8 cellular contexts compared by ENCODE assay signal in the genomic region with DNA sequence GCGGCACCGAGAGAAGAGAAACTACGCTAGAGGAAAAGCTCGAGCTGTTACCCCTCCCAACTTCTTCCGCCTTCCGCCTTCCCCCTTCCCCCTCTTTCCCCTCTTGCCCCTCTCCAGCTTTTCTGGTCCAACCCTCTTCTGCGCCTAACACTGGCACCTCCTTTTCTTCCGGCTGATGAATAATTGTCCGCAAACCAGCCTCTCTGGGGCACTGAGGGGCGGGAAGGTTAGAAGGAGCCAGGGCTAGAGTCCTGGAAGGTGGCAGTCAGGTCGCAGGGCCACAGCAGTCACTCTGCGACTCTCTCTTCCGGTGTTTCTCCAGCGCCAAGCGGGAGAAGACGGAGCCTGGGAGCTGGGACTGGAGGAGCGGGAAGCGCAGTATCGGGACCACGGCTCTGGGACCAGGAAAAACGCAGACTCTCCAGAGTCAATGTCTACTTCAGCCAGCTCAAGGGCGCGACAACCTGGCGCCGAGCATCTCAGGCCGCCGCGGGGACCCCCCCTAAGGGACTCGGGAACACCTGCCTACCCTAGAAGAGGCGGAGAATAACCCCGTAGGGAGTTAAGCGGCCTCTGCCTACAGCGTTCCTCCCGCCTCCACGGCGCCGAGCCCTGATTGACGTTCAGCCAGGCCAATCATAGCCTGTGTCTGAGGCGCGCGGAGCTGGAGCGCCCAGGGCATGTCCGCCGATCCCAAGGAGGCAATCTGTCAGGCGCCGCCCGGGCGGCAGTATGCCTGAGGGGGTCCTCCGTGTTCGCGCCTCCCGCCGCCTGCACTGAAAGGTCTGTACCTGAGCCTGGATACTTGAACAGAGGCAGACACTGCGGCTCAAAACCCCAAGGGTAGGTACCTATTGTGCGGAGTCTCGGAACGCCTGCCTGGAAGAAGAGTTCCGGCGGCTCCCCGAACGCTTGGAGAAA. TPM values are rescaled to one million over a fixed set of nuclear protein-coding genes. Genes with fewer than 3 reads are reported as not detected.
DNase-seq lines count a peak whose midpoint lies in the region; ATAC-seq and TF ChIP-seq lines count a peak whose summit lies in the region.

No MANE protein-coding gene starts in this region.

- H2BK120ac ChIP-seq in trophoblast cell (ENCODE audit: insufficient read depth, low read length, poor library complexity): peak overlapping the region; percentile 37

- H4K91ac ChIP-seq in trophoblast cell (ENCODE audit: low read depth, low read length): peak overlapping the region; percentile 59

- intact Hi-C loops in cardiac septum (cut with DNase I): loop anchor here (2.0 kb wide), 1 partner anchor 58 kb away; the partner anchor contains the start of gene HLA-DMA
- intact Hi-C loops in transverse colon (cut with DNase I; ENCODE audit: low total_unique reads): no loop called here

- H3K4me1 ChIP-seq in trophoblast cell (ENCODE audit: control insufficient read depth in 1 of 2, insufficient read depth in 2 of 2, low read length in 2 of 2) (peaks cover 2 to 7% of the 10 kb centered on the region in 2 experiments), transverse colon (peaks cover 3 to 19% (median 12%) of the 10 kb centered on the region in 4 donors)

- H3K4me3 ChIP-seq in GM12864 (ENCODE audit: low read depth, low read length) (peak overlapping the region; percentile 64), trophoblast cell (ENCODE audit: low read depth, low read length) (peak overlapping the region; percentile 80), transverse colon (peak overlapping the region; percentile 39 to 88 (median 68))

- H3K4ac ChIP-seq in trophoblast cell (ENCODE audit: low read depth, low read length): peak overlapping the region; percentile 38

- H3K36me3 ChIP-seq in trophoblast cell (ENCODE audit: control insufficient read depth in 1 of 2, insufficient read depth in 2 of 2, low read length in 2 of 2) (no peaks in the 10 kb centered on the region), transverse colon (no peaks in the 10 kb centered on the region)

- WGBS in trophoblast cell (ENCODE audit: extremely low coverage, insufficient coverage, insufficient read length): no CpG with 5 or more reads among the region's 61 CpGs
- WGBS in transverse colon (ENCODE audit: low coverage in 1 of 2), 2 donors: 0 to 1% methylated on average over 7 to 48 of the region's 61 CpGs

- peak overlapping the region; percentile 72 for H3K14ac ChIP-seq in trophoblast cell (ENCODE audit: low read length)

- H3K79me2 ChIP-seq in trophoblast cell (ENCODE audit: control insufficient read depth, insufficient read depth, low read length, poor library complexity): peaks cover 5% of the 10 kb centered on the region

- no peak overlapping the region for H3K23ac ChIP-seq in trophoblast cell (ENCODE audit: low read length)

- H2AK5ac ChIP-seq in trophoblast cell (ENCODE audit: low read length): no peak overlapping the region

- peak overlapping the region; percentile 85 for H3K27ac ChIP-seq in trophoblast cell (ENCODE audit: low read depth, low read length)
- peak overlapping the region; percentile 92 to 99 (median 94) for H3K27ac ChIP-seq in transverse colon

- peak overlapping the region; percentile 67 for H3K18ac ChIP-seq in trophoblast cell (ENCODE audit: low read length)

- H3K27me3 ChIP-seq in trophoblast cell (ENCODE audit: insufficient read depth, low read length): no peaks in the 10 kb centered on the region
- no peaks in the 10 kb centered on the region for H3K27me3 ChIP-seq in transverse colon

- H2BK5ac ChIP-seq in trophoblast cell (ENCODE audit: low read depth, low read length, poor library complexity): peak overlapping the region; percentile 55

- H3K9ac ChIP-seq in trophoblast cell (ENCODE audit: low read length): peak overlapping the region; percentile 73

- DNase-seq in GM12864 (ENCODE audit: low read depth) (peak; percentile 90), NCI-H1105 treated with DMSO at 0.1 percent for 48 hours (lab: John Stamatoyannopoulos, UW) (peak; percentile 97), SKM-1 treated with dmso at 0.1 percent for 144 hours (lab: John Stamatoyannopoulos, UW; ENCODE audit: unreplicated experiment) (peak; percentile 80), cardiac septum (ENCODE audit: low spot score) (peak; percentile 99), trophoblast cell (peak; percentile 95 to 99), transverse colon (peak; percentile 96)
- peak; percentile 87 for DNase-seq in activated naive CD8-positive, alpha-beta T cell treated with anti-CD3 and anti-CD28 coated beads, Interleukin-2, amount 50 U/mL, for 16 hours (ENCODE audit: low read depth, low spot score)

- H4K8ac ChIP-seq in trophoblast cell (ENCODE audit: low read depth, low read length): peak overlapping the region; percentile 90

- H2BK12ac ChIP-seq in trophoblast cell (ENCODE audit: low read length): peak overlapping the region; percentile 9

- in situ Hi-C loops in transverse colon (cut with MboI; ENCODE audit: low pct_ligation_motif_present in 1 of 4, low pct_unique_long_range_greater_than_20kb in 1 of 4, low sequenced_read_pairs in 3 of 4): loop anchor here in 1 of 4 donors (25.0 kb wide), 1 partner anchor 93 kb away; no protein-coding TSS in a partner anchor

- peak overlapping the region; percentile 93 for H2AFZ ChIP-seq in trophoblast cell (ENCODE audit: insufficient read depth, low read length, poor library complexity)

- H3K9me3 ChIP-seq in trophoblast cell (ENCODE audit: insufficient read depth, low read depth, low read length): no peaks in the 10 kb centered on the region
- no peaks in the 10 kb centered on the region for H3K9me3 ChIP-seq in transverse colon

- peak; percentile 89 for TF ChIP-seq POLR2A in transverse colon (IDR thresholded peaks at IDR 0.05)

- peak overlapping the region; percentile 73 for H4K12ac ChIP-seq in trophoblast cell (ENCODE audit: low read depth, low read length)

- H3K79me1 ChIP-seq in trophoblast cell (ENCODE audit: low read length): peaks cover 11% of the 10 kb centered on the region

- H3K4me2 ChIP-seq in trophoblast cell (ENCODE audit: low read length): peak overlapping the region; percentile 85

- no peak for TF ChIP-seq CTCF in GM12864 (IDR thresholded peaks at IDR 0.05; ENCODE audit: low read depth, low read length, missing control alignments)
- no peak for TF ChIP-seq CTCF in transverse colon (IDR thresholded peaks at IDR 0.05)

- TF ChIP-seq EP300 in transverse colon (IDR thresholded peaks at IDR 0.05; ENCODE audit: low read depth): no peak

- ATAC-seq in HG02678 (IDR thresholded peaks at IDR 0.05; ENCODE audit: unreplicated experiment): peak; percentile 99

RNA-seq across cellular contexts. Expression of gene PSMB9, which starts 40.4 kb away (rescaled TPM):
- total RNA-seq in cardiac septum (14.2 TPM), transverse colon (10 to 100 TPM; 14.6 to 44.1 (median 32.9) TPM)
- polyA plus RNA-seq in trophoblast cell (2013): not detected in 2 replicates

RNA-seq across cellular contexts. Expression of gene TAP1, which starts 40.8 kb away (rescaled TPM):
- total RNA-seq in cardiac septum (18.1 TPM), transverse colon (10 to 100 TPM; 63.2 to 87.9 (median 75.3) TPM)
- polyA plus RNA-seq in trophoblast cell (2013): 1.9 and 2.2 TPM in 2 replicates

RNA-seq across cellular contexts. Expression of gene HLA-DMB, which starts 46.5 kb away (rescaled TPM):
- 7.9 TPM for total RNA-seq in cardiac septum
- 2.4 and 2.5 TPM in 2 replicates for polyA plus RNA-seq in trophoblast cell (2013)
- 10 to 100 TPM in 2 of 4 donors, 1 to 10 TPM in 2; 1.8 to 20.8 (median 13.2) TPM for total RNA-seq in transverse colon

RNA-seq across cellular contexts. Expression of gene PSMB8, which starts 50.5 kb away (rescaled TPM):
- total RNA-seq in cardiac septum: 11.7 TPM
- polyA plus RNA-seq in trophoblast cell (2013): 0.16 and 0.17 TPM in 2 replicates
- 10 to 100 TPM in 3 of 4 donors, 1 to 10 TPM in 1; 9.4 to 95.2 (median 72.6) TPM for total RNA-seq in transverse colon

RNA-seq across cellular contexts. Expression of gene TAP2, which starts 55.8 kb away (rescaled TPM):
- 12.7 TPM for total RNA-seq in cardiac septum
- polyA plus RNA-seq in trophoblast cell (2013): 0.82 and 0.92 TPM in 2 replicates
- 10 to 100 TPM; 12.3 to 48.2 (median 27.1) TPM for total RNA-seq in transverse colon

Comparison
In these comparisons a context has a peak if more than half of its experiments do, and no peak if none do; other contexts are left out.
1. Peak in every context shown above with its lines: DNase-seq, ATAC-seq, H3K4me3 ChIP-seq and H3K27ac ChIP-seq.